8 cellular contexts compared by ENCODE assay signal in the genomic region with DNA sequence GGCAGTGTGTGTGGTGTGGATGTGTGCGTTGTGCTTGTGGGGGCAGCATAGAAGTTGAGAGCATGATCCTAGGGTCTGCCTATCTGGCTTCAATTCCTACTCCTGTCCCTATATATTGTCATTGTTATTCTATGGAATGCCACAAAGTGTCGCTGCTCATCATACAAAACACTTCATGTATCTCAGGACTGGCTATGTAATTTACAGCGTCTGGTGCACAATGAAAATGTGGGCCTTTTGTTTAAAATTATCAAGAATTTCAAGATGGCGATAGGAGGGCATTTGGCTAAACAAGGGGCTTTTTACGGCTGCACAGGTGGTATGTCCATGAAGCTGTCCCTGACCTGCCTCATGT. TPM values are rescaled to one million over a fixed set of nuclear protein-coding genes. Genes with fewer than 3 reads are reported as not detected.
DNase-seq lines count a peak whose midpoint lies in the region; ATAC-seq, FAIRE-seq and TF ChIP-seq lines count a peak whose summit lies in the region.

No MANE protein-coding gene starts in this region.

- H3K4me3 ChIP-seq in NB4 (ENCODE audit: low read depth, low read length): no peak overlapping the region
- no peak overlapping the region for H3K4me3 ChIP-seq in cardiac fibroblast (replicated peaks in 1 of 2; ENCODE audit: low read depth in 2 of 2, low read length in 2 of 2)

- CTCF ChIA-PET in activated naive CD4-positive, alpha-beta T cell treated with anti-CD3 and anti-CD28 coated beads for 36 hours (lab: Charles Lee): interaction anchor here (1.6 kb wide), 1 partner anchor 46 kb away, joined by 6 read pairs; no protein-coding TSS in a partner anchor

- H3K4me3 Mint-ChIP-seq in activated naive CD4-positive, alpha-beta T cell treated with anti-CD3 and anti-CD28 coated beads for 36 hours: no peak overlapping the region

- peaks cover 12% of the 10 kb centered on the region for H3K27me3 Mint-ChIP-seq in activated naive CD4-positive, alpha-beta T cell treated with anti-CD3 and anti-CD28 coated beads for 36 hours (ENCODE audit: low read depth)

- TF ChIP-seq CTCF in NB4 (IDR thresholded peaks at IDR 0.05; ENCODE audit: low read depth, low read length) (no peak), cardiac fibroblast (IDR thresholded peaks at IDR 0.05; ENCODE audit: low read depth, low read length) (no peak)

- no peak for TF ChIP-seq POLR2A in NB4 (IDR thresholded peaks at IDR 0.05; ENCODE audit: extremely low read depth, insufficient read length)

- FAIRE-seq in GM19239 (lab: Jason Lieb, UNC): no peak

- intact Hi-C loops in activated naive CD4-positive, alpha-beta T cell treated with anti-CD3 and anti-CD28 coated beads for 36 hours (cut with micrococcal nuclease): loop anchor here (1.0 kb wide), 3 partner anchors 45 to 88 kb away; no protein-coding TSS in a partner anchor

- no peak overlapping the region for H3K27ac ChIP-seq in caudate nucleus (ENCODE audit: low read depth, low read length)

- DNase-seq in COR-L47 (lab: John Stamatoyannopoulos, UW) (peak; percentile 5), NB4 (ENCODE audit: low read depth) (peak; percentile 51), cardiac fibroblast (ENCODE audit: low read depth in 2 of 2) (peak; percentile 21 to 24), caudate nucleus (lab: John Stamatoyannopoulos, UW) (no peak), GM19239 (ENCODE audit: insufficient read length, low spot score) (no peak)
- DNase-seq in effector CD4-positive, alpha-beta T cell: no peak
- DNase-seq in activated naive CD4-positive, alpha-beta T cell treated with anti-CD3 and anti-CD28 coated beads for 36 hours: no peak

- no peaks in the 10 kb centered on the region for H3K36me3 Mint-ChIP-seq in activated naive CD4-positive, alpha-beta T cell treated with anti-CD3 and anti-CD28 coated beads for 36 hours (ENCODE audit: low read depth)

- peaks cover 4% of the 10 kb centered on the region for H3K4me1 Mint-ChIP-seq in activated naive CD4-positive, alpha-beta T cell treated with anti-CD3 and anti-CD28 coated beads for 36 hours (ENCODE audit: low read depth)

- ATAC-seq in GM21360 (IDR thresholded peaks at IDR 0.05; ENCODE audit: unreplicated experiment): peak; percentile 81

- no peaks in the 10 kb centered on the region for H3K9me3 Mint-ChIP-seq in activated naive CD4-positive, alpha-beta T cell treated with anti-CD3 and anti-CD28 coated beads for 36 hours

- H3K27ac Mint-ChIP-seq in activated naive CD4-positive, alpha-beta T cell treated with anti-CD3 and anti-CD28 coated beads for 36 hours: no peak overlapping the region

RNA-seq across cellular contexts. Expression of a gene that starts 3.4 kb away (rescaled TPM):
- total RNA-seq in activated naive CD4-positive, alpha-beta T cell treated with anti-CD3 and anti-CD28 coated beads for 36 hours: not detected

RNA-seq across cellular contexts. Expression of a gene that starts 16.8 kb away (rescaled TPM):
- not detected for total RNA-seq in activated naive CD4-positive, alpha-beta T cell treated with anti-CD3 and anti-CD28 coated beads for 36 hours

RNA-seq across cellular contexts. Expression of a gene that starts 58.2 kb away (rescaled TPM):
- 10 to 100 TPM; 25.0 to 31.7 TPM for total RNA-seq in activated naive CD4-positive, alpha-beta T cell treated with anti-CD3 and anti-CD28 coated beads for 36 hours

Comparison
In these comparisons a context has a peak if more than half of its experiments do, and no peak if none do; other contexts are left out.
1. DNase-seq: peak in COR-L47 (single experiment), NB4 (single experiment) and cardiac fibroblast (2 of 2); none in caudate nucleus (0 of 61), effector CD4-positive, alpha-beta T cell (single experiment), GM19239 (single experiment) and activated naive CD4-positive, alpha-beta T cell treated with anti-CD3 and anti-CD28 coated beads for 36 hours (single experiment).